1 cellular context compared by ENCODE assay signal in genomic region chr6:18471232-18471964, GRCh38.
TF ChIP-seq lines count a peak whose summit lies in the region.

No MANE protein-coding gene starts in this region.

TF ChIP-seq in liver, 16 proteins besides CTCF, POLR2A, EP300 and RAD21 (continued from another document):
- TF ChIP-seq ZBTB33 (IDR thresholded peaks at IDR 0.05) (peak; percentile 57), FOXA2 (IDR thresholded peaks at IDR 0.05) (peak; percentile 68), FOXA1 (IDR thresholded peaks at IDR 0.05) (peak; percentile 62), NR2F2 (IDR thresholded peaks at IDR 0.05) (no peak), JUND (IDR thresholded peaks at IDR 0.05) (peak in 1 of 2 donors; percentile 67), EGR1 (IDR thresholded peaks at IDR 0.05; ENCODE audit: low read depth in 2 of 2) (peak in 1 of 2 donors; percentile 61), TAF1 (conservative IDR thresholded peaks at IDR 0.05) (no peak), REST (IDR thresholded peaks at IDR 0.05) (peak; percentile 42), GABPA (IDR thresholded peaks at IDR 0.05 in 1 of 2, conservative IDR thresholded peaks at IDR 0.05 in 1 of 2) (no peak), ATF3 (IDR thresholded peaks at IDR 0.05) (no peak), RXRA (IDR thresholded peaks at IDR 0.05) (peak; percentile 63 to 89), HNF4A (conservative IDR thresholded peaks at IDR 0.05) (peak; percentile 90 to 96)
